8 cellular contexts compared by ENCODE assay signal in genomic region chrX:73562986-73563739, GRCh38. TPM values are rescaled to one million over a fixed set of nuclear protein-coding genes. Genes with fewer than 3 reads are reported as not detected.
DNase-seq lines count a peak whose midpoint lies in the region; ATAC-seq and TF ChIP-seq lines count a peak whose summit lies in the region.

TSS of gene CHIC1 (plus strand) at chrX:73563197. CDS start at chrX:73563285, 88 bp downstream.

- H3K4me3 ChIP-seq in SK-N-SH (ENCODE audit: low read depth in 2 of 2, low read length in 1 of 2) = peak within 1 kb of the TSS; percentile 55 to 78
- H3K4me3 ChIP-seq in cardiac muscle cell = peak within 1 kb of the TSS; percentile 39
- H3K4me3 ChIP-seq in trophoblast cell (ENCODE audit: low read depth, low read length) = peak within 1 kb of the TSS; percentile 91
- H3K4me3 ChIP-seq in tibial artery = peak within 1 kb of the TSS; percentile 69 to 72

- peaks cover 4% of the 10 kb centered on the region for H3K79me1 ChIP-seq in trophoblast cell (ENCODE audit: low read length)

- no peaks in the 10 kb centered on the region for H3K27me3 Mint-ChIP-seq in activated naive CD8-positive, alpha-beta T cell treated with anti-CD3 and anti-CD28 coated beads, Interleukin-2, amount 10 ng/mL, durations not matched to agents 7 days and 5 days

- TF ChIP-seq EP300 in SK-N-SH (IDR thresholded peaks at IDR 0.05; ENCODE audit: borderline replicate concordance in 1 of 2, low read depth in 1 of 2, low read length in 1 of 2) = no peak

- H3K4me2 ChIP-seq in SK-N-SH (peak within 1 kb of the TSS; percentile 79), trophoblast cell (ENCODE audit: low read length) (peak within 1 kb of the TSS; percentile 64)

- TF ChIP-seq CTCF in SK-N-SH (IDR thresholded peaks at IDR 0.05) (no peak), cardiac muscle cell (IDR thresholded peaks at IDR 0.05; ENCODE audit: low read depth, low read length) (no peak), tibial artery (IDR thresholded peaks at IDR 0.05) (no peak)

- H2AK5ac ChIP-seq in trophoblast cell (ENCODE audit: low read length) = no peak within 1 kb of the TSS

- no peak for TF ChIP-seq RAD21 in SK-N-SH (IDR thresholded peaks at IDR 0.05; ENCODE audit: low read length)

- intact Hi-C loops in tibial artery (cut with DNase I; ENCODE audit: low total_unique reads) = no loop called here

- H3K36me3 Mint-ChIP-seq in activated naive CD8-positive, alpha-beta T cell treated with anti-CD3 and anti-CD28 coated beads, Interleukin-2, amount 10 ng/mL, durations not matched to agents 7 days and 5 days = no peaks in the 10 kb centered on the region

- H3K79me2 ChIP-seq in SK-N-SH (ENCODE audit: insufficient read depth) = peaks cover 8% of the 10 kb centered on the region; the same call in 1 of the 2 replicates
- H3K79me2 ChIP-seq in trophoblast cell (ENCODE audit: control insufficient read depth, insufficient read depth, low read length, poor library complexity) = peaks cover 4% of the 10 kb centered on the region

- peak within 1 kb of the TSS; percentile 96 for H3K4me3 Mint-ChIP-seq in activated naive CD8-positive, alpha-beta T cell treated with anti-CD3 and anti-CD28 coated beads, Interleukin-2, amount 10 ng/mL, durations not matched to agents 7 days and 5 days

- ATAC-seq in GM21723 (IDR thresholded peaks at IDR 0.05; ENCODE audit: unreplicated experiment) = peak; percentile 70
- peak; percentile 76 for ATAC-seq in activated naive CD8-positive, alpha-beta T cell treated with anti-CD3 and anti-CD28 coated beads, Interleukin-2, amount 10 ng/mL, durations not matched to agents 7 days and 5 days (ENCODE audit: low read depth)

- POLR2A ChIA-PET in SK-N-SH (lab: Yijun Ruan, JAX) = no interaction called here
- POLR2A ChIA-PET in activated naive CD8-positive, alpha-beta T cell treated with anti-CD3 and anti-CD28 coated beads, Interleukin-2, amount 10 ng/mL, durations not matched to agents 7 days and 5 days (lab: Charles Lee) = no interaction called here

- H3K4me1 ChIP-seq in SK-N-SH (ENCODE audit: control insufficient read depth in 1 of 2, insufficient read depth in 2 of 2, low read depth in 1 of 2, low read length in 1 of 2) (no peaks in the 10 kb centered on the region; a peak in 1 of 4 replicates), cardiac muscle cell (ENCODE audit: low read depth) (peaks cover 10% of the 10 kb centered on the region), trophoblast cell (ENCODE audit: control insufficient read depth in 1 of 2, insufficient read depth in 2 of 2, low read length in 2 of 2) (no peaks in the 10 kb centered on the region), tibial artery (peaks cover 0 to 4% (median 0%) of the 10 kb centered on the region in 4 donors)

- H3K27ac ChIP-seq in SK-N-SH (ENCODE audit: low read depth in 2 of 2, low read length in 1 of 2) (peak within 1 kb of the TSS; percentile 70 to 78), cardiac muscle cell (peak within 1 kb of the TSS; percentile 64), trophoblast cell (ENCODE audit: low read depth, low read length) (peak within 1 kb of the TSS; percentile 31), tibial artery (peak within 1 kb of the TSS; percentile 87 to 92)

- 2% methylated on average over 51 of the region's 51 CpGs for WGBS in SK-N-SH (ENCODE audit: low lambda C conversion rate)
- WGBS in trophoblast cell (ENCODE audit: extremely low coverage, insufficient coverage, insufficient read length) = no CpG with 5 or more reads among the region's 51 CpGs

- peak within 1 kb of the TSS; percentile 64 for H3K18ac ChIP-seq in trophoblast cell (ENCODE audit: low read length)

- H2BK120ac ChIP-seq in trophoblast cell (ENCODE audit: insufficient read depth, low read length, poor library complexity) = no peak within 1 kb of the TSS

- peak within 1 kb of the TSS; percentile 64 for H3K14ac ChIP-seq in trophoblast cell (ENCODE audit: low read length)

- peak within 1 kb of the TSS; percentile 100 for H3K27ac Mint-ChIP-seq in activated naive CD8-positive, alpha-beta T cell treated with anti-CD3 and anti-CD28 coated beads, Interleukin-2, amount 10 ng/mL, durations not matched to agents 7 days and 5 days

- 0 out of 2 replicates have a peak, but pooled peaks cover 3% of the 10 kb centered on the region for H4K20me1 ChIP-seq in SK-N-SH (ENCODE audit: insufficient read depth)

- no peak within 1 kb of the TSS for H2BK12ac ChIP-seq in trophoblast cell (ENCODE audit: low read length)

- H3K36me3 ChIP-seq in SK-N-SH (replicated peaks in 1 of 2; ENCODE audit: control insufficient read depth in 1 of 2, insufficient read depth in 2 of 2, low read length in 1 of 2) = no peaks in the 10 kb centered on the region
- no peaks in the 10 kb centered on the region for H3K36me3 ChIP-seq in cardiac muscle cell
- H3K36me3 ChIP-seq in trophoblast cell (ENCODE audit: control insufficient read depth in 1 of 2, insufficient read depth in 2 of 2, low read length in 2 of 2) = no peaks in the 10 kb centered on the region
- no peaks in the 10 kb centered on the region for H3K36me3 ChIP-seq in tibial artery

- H2AFZ ChIP-seq in SK-N-SH (ENCODE audit: low read depth) (peak within 1 kb of the TSS; percentile 99), trophoblast cell (ENCODE audit: insufficient read depth, low read length, poor library complexity) (peak within 1 kb of the TSS; percentile 71)

- no peaks in the 10 kb centered on the region for H3K9me2 ChIP-seq in SK-N-SH

- no peaks in the 10 kb centered on the region for H3K27me3 ChIP-seq in SK-N-SH (ENCODE audit: insufficient read depth)
- H3K27me3 ChIP-seq in cardiac muscle cell = no peaks in the 10 kb centered on the region
- no peaks in the 10 kb centered on the region for H3K27me3 ChIP-seq in trophoblast cell (ENCODE audit: insufficient read depth, low read length)
- no peaks in the 10 kb centered on the region for H3K27me3 ChIP-seq in tibial artery

- H3K4ac ChIP-seq in trophoblast cell (ENCODE audit: low read depth, low read length) = peak within 1 kb of the TSS; percentile 14

- H3K23ac ChIP-seq in trophoblast cell (ENCODE audit: low read length) = no peak within 1 kb of the TSS

- H2BK5ac ChIP-seq in trophoblast cell (ENCODE audit: low read depth, low read length, poor library complexity) = peak within 1 kb of the TSS; percentile 33

- CTCF ChIA-PET in SK-N-SH (lab: Yijun Ruan, JAX) = no interaction called here

- H3K9me3 ChIP-seq in SK-N-SH (no peaks in the 10 kb centered on the region), cardiac muscle cell (ENCODE audit: low read depth) (no peaks in the 10 kb centered on the region), trophoblast cell (ENCODE audit: insufficient read depth, low read depth, low read length) (no peaks in the 10 kb centered on the region), tibial artery (no peaks in the 10 kb centered on the region)

- peak within 1 kb of the TSS; percentile 96 for H4K8ac ChIP-seq in trophoblast cell (ENCODE audit: low read depth, low read length)

- peak; percentile 81 for DNase-seq in DMS53 (lab: John Stamatoyannopoulos, UW)
- peak; percentile 62 for DNase-seq in LHCN-M2 (ENCODE audit: low read depth)
- peak; percentile 82 for DNase-seq in SK-N-SH
- DNase-seq in activated naive CD8-positive, alpha-beta T cell treated with anti-CD3 and anti-CD28 coated beads, Interleukin-2, amount 10 ng/mL, durations not matched to agents 7 days and 5 days = peak; percentile 66
- peak; percentile 75 to 80 for DNase-seq in cardiac muscle cell (ENCODE audit: low read depth in 1 of 2, low spot score in 1 of 2)
- no peak for DNase-seq in trophoblast cell
- DNase-seq in tibial artery = peak; percentile 51 to 79

- H3F3A ChIP-seq in SK-N-SH (replicated peaks; ENCODE audit: insufficient read depth) = no peaks in the 10 kb centered on the region

- peak within 1 kb of the TSS; percentile 91 for H4K12ac ChIP-seq in trophoblast cell (ENCODE audit: low read depth, low read length)

- H3K4me1 Mint-ChIP-seq in activated naive CD8-positive, alpha-beta T cell treated with anti-CD3 and anti-CD28 coated beads, Interleukin-2, amount 10 ng/mL, durations not matched to agents 7 days and 5 days = peaks cover 9% of the 10 kb centered on the region

- H3K9ac ChIP-seq in SK-N-SH (peak within 1 kb of the TSS; percentile 83), trophoblast cell (ENCODE audit: low read length) (no peak within 1 kb of the TSS)

- H4K91ac ChIP-seq in trophoblast cell (ENCODE audit: low read depth, low read length) = peak within 1 kb of the TSS; percentile 86

- no peaks in the 10 kb centered on the region for H3K9me3 Mint-ChIP-seq in activated naive CD8-positive, alpha-beta T cell treated with anti-CD3 and anti-CD28 coated beads, Interleukin-2, amount 10 ng/mL, durations not matched to agents 7 days and 5 days

TF ChIP-seq in SK-N-SH, 30 proteins besides CTCF, POLR2A, EP300 and RAD21 (continues in another document):
- TF ChIP-seq MXI1 (IDR thresholded peaks at IDR 0.05; ENCODE audit: low read depth, low read length) = 0 out of 2 replicates have a peak, but pooled peaks have one; percentile 28
- no peak for TF ChIP-seq IRF3 (IDR thresholded peaks at IDR 0.05; ENCODE audit: low read depth, low read length)
- peak; percentile 60; the same call in 1 of the 2 replicates for TF ChIP-seq USF2 (IDR thresholded peaks at IDR 0.05; ENCODE audit: borderline replicate concordance, low read depth, low read length)

RNA-seq across cellular contexts. Expression of gene CHIC1, which starts in this region (rescaled TPM):
- total RNA-seq in LHCN-M2 (2014; rRNA removed) = 11.5 and 15.2 TPM in 2 replicates
- polyA plus RNA-seq in LHCN-M2 (2012) = 2.2 TPM
- 2.8 and 3.5 TPM in 2 replicates for polyA plus RNA-seq in SK-N-SH (2012; rRNA removed)
- 3.9 and 4.2 TPM in 2 replicates for polyA plus RNA-seq in SK-N-SH (2012; cell fraction: cytosol; rRNA removed)
- polyA plus RNA-seq in SK-N-SH (2012; cell fraction: nucleus; rRNA removed) = 2.9 and 6.6 TPM in 2 replicates
- total RNA-seq in activated naive CD8-positive, alpha-beta T cell treated with anti-CD3 and anti-CD28 coated beads, Interleukin-2, amount 10 ng/mL, durations not matched to agents 7 days and 5 days = 1 to 10 TPM; 8.4 to 8.6 TPM
- 5.2 and 9.4 TPM in 2 replicates for total RNA-seq in cardiac muscle cell
- 2.7 and 3.0 TPM in 2 replicates for polyA plus RNA-seq in cardiac muscle cell
- polyA plus RNA-seq in trophoblast cell (2013) = 1.9 and 2.0 TPM in 2 replicates

Comparison
In these comparisons a context has a peak if more than half of its experiments do, and no peak if none do; other contexts are left out.
1. DNase-seq: peak in DMS53 (single experiment), LHCN-M2 (single experiment), SK-N-SH (single experiment), activated naive CD8-positive, alpha-beta T cell treated with anti-CD3 and anti-CD28 coated beads, Interleukin-2, amount 10 ng/mL, durations not matched to agents 7 days and 5 days (single experiment), cardiac muscle cell (2 of 2) and tibial artery (2 of 2); none in trophoblast cell (0 of 2).
2. H3K27ac ChIP-seq: peak in every context shown above with its lines; median percentile 90 in tibial artery; 74 in SK-N-SH; 64 in cardiac muscle cell; 31 in trophoblast cell.
3. H3K4me3 ChIP-seq: peak in every context shown above with its lines; median percentile 91 in trophoblast cell; 70 in tibial artery; 66 in SK-N-SH; 39 in cardiac muscle cell.